1 cellular context compared by ENCODE assay signal in the genomic region with DNA sequence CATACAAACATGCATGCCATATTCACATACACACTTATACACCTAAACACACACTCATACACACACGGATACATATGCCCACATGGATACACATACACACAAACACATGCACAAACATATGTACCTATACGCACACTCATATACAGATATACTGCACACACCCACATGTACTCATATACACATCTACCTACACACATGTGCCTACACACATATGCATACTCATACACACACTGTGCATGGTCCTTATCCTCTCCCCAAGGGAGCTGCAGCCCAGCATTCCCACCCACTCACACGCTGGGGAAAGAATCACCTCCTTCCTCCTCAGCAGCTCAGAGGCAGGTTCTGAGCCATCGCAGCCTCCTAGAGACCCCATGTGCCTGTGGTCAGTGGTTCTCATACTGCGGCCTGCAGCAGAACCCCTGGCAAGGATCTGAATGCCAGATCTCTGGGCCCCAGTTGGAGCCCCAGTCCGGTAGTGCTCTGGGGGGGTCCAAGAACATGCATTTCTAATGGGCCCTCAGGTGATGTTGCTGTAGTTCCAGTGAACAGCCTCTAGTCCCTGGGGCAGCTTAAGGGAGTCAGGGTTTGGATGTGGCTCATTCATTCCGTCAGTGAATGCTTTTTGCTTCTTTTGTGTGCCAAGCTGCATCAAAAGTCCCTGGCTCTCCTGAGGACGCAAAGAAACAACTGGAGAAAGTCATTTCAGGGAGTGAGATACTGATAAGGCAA.
TF ChIP-seq lines count a peak whose summit lies in the region.

No MANE protein-coding gene starts in this region.

TF ChIP-seq in WTC11, 78 proteins besides CTCF, POLR2A, EP300 and RAD21 (continued from another document):
- TF ChIP-seq, protein P1, sequence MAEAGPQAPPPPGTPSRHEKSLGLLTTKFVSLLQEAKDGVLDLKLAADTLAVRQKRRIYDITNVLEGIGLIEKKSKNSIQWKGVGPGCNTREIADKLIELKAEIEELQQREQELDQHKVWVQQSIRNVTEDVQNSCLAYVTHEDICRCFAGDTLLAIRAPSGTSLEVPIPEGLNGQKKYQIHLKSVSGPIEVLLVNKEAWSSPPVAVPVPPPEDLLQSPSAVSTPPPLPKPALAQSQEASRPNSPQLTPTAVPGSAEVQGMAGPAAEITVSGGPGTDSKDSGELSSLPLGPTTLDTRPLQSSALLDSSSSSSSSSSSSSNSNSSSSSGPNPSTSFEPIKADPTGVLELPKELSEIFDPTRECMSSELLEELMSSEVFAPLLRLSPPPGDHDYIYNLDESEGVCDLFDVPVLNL (CRISPR knock-in tag; IDR thresholded peaks at IDR 0.05; ENCODE audit: borderline replicate concordance, low read depth) = no peak
- no peak for TF ChIP-seq TCF7 (CRISPR knock-in tag; IDR thresholded peaks at IDR 0.05; ENCODE audit: low read depth)
- TF ChIP-seq ETV6 (CRISPR knock-in tag; IDR thresholded peaks at IDR 0.05) = no peak
- no peak for TF ChIP-seq SP1 (CRISPR knock-in tag; conservative IDR thresholded peaks at IDR 0.05)
- no peak for TF ChIP-seq EMX1 (CRISPR knock-in tag; IDR thresholded peaks at IDR 0.05)
